ENCODE assay signal across 13 cellular contexts in the genomic region with DNA sequence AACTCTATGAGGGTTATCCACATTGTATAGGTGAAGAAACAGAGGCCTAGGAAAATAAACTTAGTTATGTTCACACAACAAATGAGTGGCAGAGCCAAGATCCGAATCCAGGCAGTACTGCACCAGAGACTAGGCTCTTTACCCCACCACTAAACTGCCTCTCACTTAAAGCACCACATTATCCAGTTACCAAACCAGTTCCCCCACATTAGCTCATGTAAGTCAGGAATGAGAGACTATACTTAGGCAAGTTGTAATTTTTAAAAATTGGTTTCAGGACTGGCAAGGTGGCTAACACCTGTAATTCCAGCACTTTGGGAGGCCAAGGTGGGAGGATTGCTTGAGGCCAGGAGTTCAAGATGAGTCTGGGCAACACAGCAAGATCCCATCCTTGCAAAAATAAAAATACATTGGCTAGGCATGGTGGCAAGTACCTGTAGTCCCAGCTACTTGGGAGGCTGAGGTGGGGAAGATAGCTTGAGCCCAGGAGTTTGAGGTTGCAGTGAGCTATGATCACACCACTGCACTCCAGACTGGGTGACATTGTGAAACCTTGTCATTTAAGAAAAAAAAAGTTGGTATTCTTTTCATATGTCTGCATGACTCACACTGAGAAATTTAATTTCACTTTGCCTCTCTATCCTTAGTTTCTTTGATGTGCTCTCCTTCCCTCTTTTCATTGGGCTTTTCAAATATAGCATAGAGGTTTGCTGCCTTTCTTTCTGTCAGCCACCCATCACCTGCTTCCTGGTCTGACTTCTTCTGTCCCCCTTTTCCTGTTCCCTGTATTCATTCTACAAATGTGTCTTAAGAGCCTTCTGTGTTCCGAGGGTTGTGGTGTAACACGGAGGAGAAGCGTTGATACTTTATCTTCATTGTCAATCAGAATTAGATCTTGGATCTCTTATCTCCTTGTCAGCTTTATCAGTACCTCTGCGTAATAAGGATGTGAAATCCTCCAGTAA.
DNase-seq lines count a peak whose midpoint lies in the region; ATAC-seq and TF ChIP-seq lines count a peak whose summit lies in the region.
"Had no signal": no experiment of that assay in that cellular context is flagged by ENCODE, and none has a peak within 500 bp of the region (broad histone marks: within the 10 kb centered on the region; RNA-seq: fewer than 3 reads in every experiment).

No MANE protein-coding gene starts in this region.

- no peak overlapping the region for H2AFZ ChIP-seq in mesenchymal stem cell (ENCODE audit: low read depth, low read length)

- H3K9ac ChIP-seq in mesenchymal stem cell (ENCODE audit: low read length): no peak overlapping the region

- H3K14ac ChIP-seq in mesenchymal stem cell (ENCODE audit: low read length in 2 of 2): no peak overlapping the region

- H3K4me3 ChIP-seq in mesenchymal stem cell (ENCODE audit: insufficient read depth in 1 of 2, low read depth in 1 of 2, low read length in 2 of 2): no peak overlapping the region
- H3K4me3 ChIP-seq: transverse colon had no signal

- no peaks in the 10 kb centered on the region for H3K27me3 ChIP-seq in mesenchymal stem cell (ENCODE audit: control insufficient read depth in 1 of 2, insufficient read depth in 1 of 2, low read length in 2 of 2)
- H3K27me3 ChIP-seq: neutrophil, transverse colon had no signal

- peaks cover 15% of the 10 kb centered on the region for H3K79me1 ChIP-seq in mesenchymal stem cell (replicated peaks; ENCODE audit: low read length, poor library complexity, severe bottlenecking)

- H3K36me3 Mint-ChIP-seq in CD14-positive monocyte: peaks cover 82 to 88% of the 10 kb centered on the region in 2 donors
- H3K36me3 Mint-ChIP-seq in activated T-helper 2 cell treated with anti-CD3 and anti-CD28 coated beads, Interferon-gamma antibody, Interleukin-2, Interleukin-4, amounts not matched to agents 10 μg/mL and 5 μg/mL and 100 μg/mL, durations not matched to agents 14 hours and 24 hours and 36 hours (ENCODE audit: low read depth): peaks cover 86% of the 10 kb centered on the region

- no peak overlapping the region for H4K91ac ChIP-seq in mesenchymal stem cell (ENCODE audit: low read length)

- no peak overlapping the region for H2BK12ac ChIP-seq in mesenchymal stem cell (ENCODE audit: low read length in 2 of 2)

- no peak overlapping the region for H3K18ac ChIP-seq in mesenchymal stem cell (ENCODE audit: low read depth in 1 of 2, low read length in 2 of 2)

- no peak overlapping the region for H2BK15ac ChIP-seq in mesenchymal stem cell (ENCODE audit: low read depth, poor library complexity, severe bottlenecking)

- no peak overlapping the region for H3K27ac ChIP-seq in mesenchymal stem cell (ENCODE audit: low read length, poor library complexity, severe bottlenecking)
- H3K27ac ChIP-seq: neutrophil, transverse colon had no signal

- no peak for DNase-seq in CD14-positive monocyte (ENCODE audit: low spot score)
- DNase-seq in activated T-helper 2 cell treated with anti-CD3 and anti-CD28 coated beads, Interferon-gamma antibody, Interleukin-2, Interleukin-4, amounts not matched to agents 10 μg/mL and 5 μg/mL and 100 μg/mL, durations not matched to agents 14 hours and 24 hours and 36 hours (ENCODE audit: low spot score): no peak
- DNase-seq in H4 (ENCODE audit: low spot score): no peak
- DNase-seq in T1000 (lab: John Stamatoyannopoulos, UW): no peak
- DNase-seq in AG08395 (ENCODE audit: low spot score): no peak
- no peak for DNase-seq in mesenchymal stem cell
- DNase-seq: activated gamma-delta T cell treated with Interleukin-2 at 50 U/mL for 16 hours, C1 segment of cervical spinal cord, NCI-H526 treated with DMSO at 0.1 percent for 48 hours, transverse colon had no signal

- no peak overlapping the region for H3K4me2 ChIP-seq in mesenchymal stem cell (ENCODE audit: low read length, poor library complexity, severe bottlenecking)

- intact Hi-C loops in CD14-positive monocyte (cut with micrococcal nuclease): no loop called here
- intact Hi-C loops in activated T-helper 2 cell treated with anti-CD3 and anti-CD28 coated beads, Interferon-gamma antibody, Interleukin-2, Interleukin-4, amounts not matched to agents 10 μg/mL and 5 μg/mL and 100 μg/mL, durations not matched to agents 14 hours and 24 hours and 36 hours (cut with micrococcal nuclease): loop anchor here (1.0 to 10.0 kb wide), 2 partner anchors 25 to 313 kb away; partner anchors contain the start of gene CD274

- H3K23ac ChIP-seq in mesenchymal stem cell (ENCODE audit: low read length in 2 of 2): no peak overlapping the region

- no peak overlapping the region for H2BK120ac ChIP-seq in mesenchymal stem cell (ENCODE audit: low read depth, low read length)

- H2AK5ac ChIP-seq in mesenchymal stem cell (ENCODE audit: low read length, severe bottlenecking): no peak overlapping the region

- no peak overlapping the region for H2BK5ac ChIP-seq in mesenchymal stem cell (ENCODE audit: low read depth, low read length, poor library complexity, severe bottlenecking)

- peak overlapping the region in 5 of 7 donors; percentile 2 to 72 (median 32) for H3K27ac Mint-ChIP-seq in CD14-positive monocyte
- peak overlapping the region; percentile 56 for H3K27ac Mint-ChIP-seq in activated T-helper 2 cell treated with anti-CD3 and anti-CD28 coated beads, Interferon-gamma antibody, Interleukin-2, Interleukin-4, amounts not matched to agents 10 μg/mL and 5 μg/mL and 100 μg/mL, durations not matched to agents 14 hours and 24 hours and 36 hours

- H3K36me3 ChIP-seq in mesenchymal stem cell (ENCODE audit: control insufficient read depth in 1 of 2, insufficient read depth in 2 of 2, low read depth in 1 of 2, low read length in 2 of 2): peaks cover 22 to 96% of the 10 kb centered on the region in 2 experiments

- H3K27me3 Mint-ChIP-seq in CD14-positive monocyte (ENCODE audit: low read depth in 3 of 3): no peaks in the 10 kb centered on the region
- no peaks in the 10 kb centered on the region for H3K27me3 Mint-ChIP-seq in activated T-helper 2 cell treated with anti-CD3 and anti-CD28 coated beads, Interferon-gamma antibody, Interleukin-2, Interleukin-4, amounts not matched to agents 10 μg/mL and 5 μg/mL and 100 μg/mL, durations not matched to agents 14 hours and 24 hours and 36 hours (ENCODE audit: low read depth)

- no peaks in the 10 kb centered on the region for H3K4me1 Mint-ChIP-seq in CD14-positive monocyte
- peaks cover 36% of the 10 kb centered on the region for H3K4me1 Mint-ChIP-seq in activated T-helper 2 cell treated with anti-CD3 and anti-CD28 coated beads, Interferon-gamma antibody, Interleukin-2, Interleukin-4, amounts not matched to agents 10 μg/mL and 5 μg/mL and 100 μg/mL, durations not matched to agents 14 hours and 24 hours and 36 hours (ENCODE audit: low read depth)

- H3K4me1 ChIP-seq in mesenchymal stem cell (ENCODE audit: control insufficient read depth, insufficient read depth, low read depth, low read length): no peaks in the 10 kb centered on the region
- H3K4me1 ChIP-seq: transverse colon had no signal

- H3K9me3 ChIP-seq in mesenchymal stem cell (ENCODE audit: control insufficient read depth, low read length): no peaks in the 10 kb centered on the region
- H3K9me3 ChIP-seq: neutrophil, transverse colon had no signal

- no peak overlapping the region for H3K4ac ChIP-seq in mesenchymal stem cell (ENCODE audit: low read depth in 1 of 2, low read length in 2 of 2)

- H3K9me3 Mint-ChIP-seq in CD14-positive monocyte: peaks cover 0 to 1% (median 0%) of the 10 kb centered on the region in 7 donors
- H3K9me3 Mint-ChIP-seq in activated T-helper 2 cell treated with anti-CD3 and anti-CD28 coated beads, Interferon-gamma antibody, Interleukin-2, Interleukin-4, amounts not matched to agents 10 μg/mL and 5 μg/mL and 100 μg/mL, durations not matched to agents 14 hours and 24 hours and 36 hours: no peaks in the 10 kb centered on the region

- no peak overlapping the region for H3K4me3 Mint-ChIP-seq in CD14-positive monocyte
- no peak overlapping the region for H3K4me3 Mint-ChIP-seq in activated T-helper 2 cell treated with anti-CD3 and anti-CD28 coated beads, Interferon-gamma antibody, Interleukin-2, Interleukin-4, amounts not matched to agents 10 μg/mL and 5 μg/mL and 100 μg/mL, durations not matched to agents 14 hours and 24 hours and 36 hours (ENCODE audit: low read depth)

- peak; percentile 16 for TF ChIP-seq POLR2A in GM18505 (IDR thresholded peaks at IDR 0.05; ENCODE audit: borderline replicate concordance, extremely low read depth, insufficient read depth, insufficient read length)

- WGBS in mesenchymal stem cell: 71% methylated on average over 1 of the region's 5 CpGs

- TF ChIP-seq CTCF in CD14-positive monocyte (IDR thresholded peaks at IDR 0.05): no peak

- no peak for ATAC-seq in GM18505 (IDR thresholded peaks at IDR 0.05; ENCODE audit: unreplicated experiment)
- ATAC-seq in HG03196 (IDR thresholded peaks at IDR 0.05; ENCODE audit: unreplicated experiment): peak; percentile 42

- H4K8ac ChIP-seq in mesenchymal stem cell (ENCODE audit: low read length): no peak overlapping the region
